ENCODE assay signal across 8 cellular contexts in genomic region chr1:3898994-3899775, GRCh38. TPM values are rescaled to one million over a fixed set of nuclear protein-coding genes. Genes with fewer than 3 reads are reported as not detected.
A peak's percentile ranks its signal among the peaks of the same experiment; 100 is the strongest.
DNase-seq lines count a peak whose midpoint lies in the region; ATAC-seq and TF ChIP-seq lines count a peak whose summit lies in the region.

No MANE protein-coding gene starts in this region.

- peak overlapping the region; percentile 84 for H3K4me3 Mint-ChIP-seq in MCF 10A (ENCODE audit: unreplicated experiment)

- no peaks in the 10 kb centered on the region for H3K9me2 ChIP-seq in DOHH2 (replicated peaks; ENCODE audit: control insufficient read depth, low read length)

- H3K36me3 ChIP-seq in DOHH2 (ENCODE audit: control insufficient read depth, low read length): peaks cover 29% of the 10 kb centered on the region
- H3K36me3 ChIP-seq in KOPT-K1 (ENCODE audit: insufficient read depth, low read length): peaks cover 22% of the 10 kb centered on the region; the same call in 1 of the 2 replicates
- H3K36me3 ChIP-seq in mesodermal cell (ENCODE audit: control insufficient read depth, insufficient read depth, low read length): peaks cover 32% of the 10 kb centered on the region

- peaks cover 9% of the 10 kb centered on the region for H3F3A ChIP-seq in DOHH2 (ENCODE audit: control insufficient read depth, insufficient read depth)

- H3K4me2 ChIP-seq in DOHH2 (ENCODE audit: low read length): peak overlapping the region; percentile 100

- H3K4me1 ChIP-seq in DOHH2 (ENCODE audit: control insufficient read depth, low read length) (peaks cover 46% of the 10 kb centered on the region), mesodermal cell (ENCODE audit: control insufficient read depth, insufficient read depth, low read length, poor library complexity, severe bottlenecking) (no peaks in the 10 kb centered on the region)

- H3K36me3 Mint-ChIP-seq in MCF 10A (ENCODE audit: insufficient read depth, unreplicated experiment): peaks cover 3% of the 10 kb centered on the region

- TF ChIP-seq CTCF in DOHH2 (IDR thresholded peaks at IDR 0.05; ENCODE audit: low read depth, low read length, poor library complexity, severe bottlenecking) (peak; percentile 47), MCF 10A (IDR thresholded peaks at IDR 0.05; ENCODE audit: unreplicated experiment) (no peak), omental fat pad (IDR thresholded peaks at IDR 0.05) (no peak)

- WGBS in mesodermal cell (ENCODE audit: insufficient coverage in 2 of 2), 2 experiments: 15 to 21% methylated on average over 9 to 10 of the region's 11 CpGs

- intact Hi-C loops in MCF 10A (cut with micrococcal nuclease): no loop called here

- CTCF ChIA-PET in MCF 10A (lab: Yijun Ruan, JAX): interaction anchor here (1.3 kb wide), 1 partner anchor 41 kb away, joined by 6 read pairs; no protein-coding TSS in a partner anchor

- H3K9me3 ChIP-seq in DOHH2 (ENCODE audit: control insufficient read depth, insufficient read depth, low read length) (no peaks in the 10 kb centered on the region), KOPT-K1 (ENCODE audit: insufficient read depth, low read length, poor library complexity, severe bottlenecking) (peaks cover 11% of the 10 kb centered on the region), mesodermal cell (ENCODE audit: control insufficient read depth, low read length) (peaks cover 14% of the 10 kb centered on the region)

- POLR2A ChIA-PET in MCF 10A (lab: Yijun Ruan, JAX): interaction anchor here (0.7 to 3.4 kb wide), 7 partner anchors 10 to 1373 kb away, joined by 3 to 47 read pairs (median 3); partner anchors contain the start of genes CEP104, DFFB, LRRC47 and PANK4

- peak overlapping the region; percentile 99 for H3K27ac Mint-ChIP-seq in MCF 10A (ENCODE audit: low read depth, unreplicated experiment)

- peak overlapping the region; percentile 98 for H3K4me3 ChIP-seq in DOHH2 (ENCODE audit: low read length)
- peak overlapping the region; percentile 98 for H3K4me3 ChIP-seq in mesodermal cell (ENCODE audit: extremely low read depth, insufficient read depth, low read length, poor library complexity, severe bottlenecking)

- H3K9me3 Mint-ChIP-seq in MCF 10A (ENCODE audit: unreplicated experiment): peaks cover 8% of the 10 kb centered on the region

- ATAC-seq in HG02870 (IDR thresholded peaks at IDR 0.05; ENCODE audit: unreplicated experiment) (no peak), omental fat pad (ENCODE audit: low FRiP score) (no peak)

- H3K79me2 ChIP-seq in DOHH2 (ENCODE audit: control insufficient read depth, low read length): peaks cover 56% of the 10 kb centered on the region

- no TSS peak for BruUV-seq in MCF 10A (replicated peaks; lab: Mats Ljungman, UMichigan)

- no peaks in the 10 kb centered on the region for H3K27me3 Mint-ChIP-seq in MCF 10A (ENCODE audit: insufficient read depth, unreplicated experiment)

- H3K27me3 ChIP-seq in DOHH2 (ENCODE audit: control insufficient read depth, low read length): no peaks in the 10 kb centered on the region

- DNase-seq in MCF 10A (ENCODE audit: unreplicated experiment) (no peak), superior temporal gyrus (ENCODE audit: extremely low spot score) (no peak), NCI-H2196 (lab: John Stamatoyannopoulos, UW; ENCODE audit: unreplicated experiment) (no peak), omental fat pad (ENCODE audit: low spot score) (no peak)

- H4K20me1 ChIP-seq in DOHH2 (ENCODE audit: control insufficient read depth, insufficient read depth, low read depth, low read length): no peaks in the 10 kb centered on the region

- peak overlapping the region; percentile 94 for H3K27ac ChIP-seq in DOHH2 (ENCODE audit: low read depth, low read length)
- H3K27ac ChIP-seq in KOPT-K1 (ENCODE audit: low read depth, low read length, poor library complexity, severe bottlenecking): peak overlapping the region; percentile 95
- peak overlapping the region; percentile 99 for H3K27ac ChIP-seq in mesodermal cell (ENCODE audit: low read depth, low read length, severe bottlenecking)

- H3K4me1 Mint-ChIP-seq in MCF 10A (ENCODE audit: insufficient read depth, unreplicated experiment): peaks cover 6% of the 10 kb centered on the region

RNA-seq across cellular contexts. Expression of gene C1orf174, which starts 0.9 kb away (rescaled TPM):
- total RNA-seq in MCF 10A (2022) (22.4 and 24.4 TPM in 2 replicates), omental fat pad (10 to 100 TPM; 14.2 to 20.6 (median 19.0) TPM)
- polyA plus RNA-seq in mesodermal cell (2013, experiment 1 of 2): 42.8 TPM
- 38.4 TPM for polyA plus RNA-seq in mesodermal cell (2013, experiment 2 of 2)

RNA-seq across cellular contexts. Expression of gene DFFB, which starts 41.9 kb away (rescaled TPM):
- total RNA-seq in MCF 10A (2022): 4.5 and 4.8 TPM in 2 replicates
- polyA plus RNA-seq in mesodermal cell (2013, experiment 1 of 2): 5.1 TPM
- 5.3 TPM for polyA plus RNA-seq in mesodermal cell (2013, experiment 2 of 2)
- 10 to 100 TPM in 1 of 4 donors, 1 to 10 TPM in 3; 4.6 to 16.2 (median 6.9) TPM for total RNA-seq in omental fat pad

RNA-seq across cellular contexts. Expression of gene CEP104, which starts 42.2 kb away (rescaled TPM):
- total RNA-seq in MCF 10A (2022) (68.7 and 74.1 TPM in 2 replicates), omental fat pad (10 to 100 TPM; 20.2 to 31.7 (median 25.7) TPM)
- 29.1 TPM for polyA plus RNA-seq in mesodermal cell (2013, experiment 1 of 2)
- 25.9 TPM for polyA plus RNA-seq in mesodermal cell (2013, experiment 2 of 2)
